In the genomic region with DNA sequence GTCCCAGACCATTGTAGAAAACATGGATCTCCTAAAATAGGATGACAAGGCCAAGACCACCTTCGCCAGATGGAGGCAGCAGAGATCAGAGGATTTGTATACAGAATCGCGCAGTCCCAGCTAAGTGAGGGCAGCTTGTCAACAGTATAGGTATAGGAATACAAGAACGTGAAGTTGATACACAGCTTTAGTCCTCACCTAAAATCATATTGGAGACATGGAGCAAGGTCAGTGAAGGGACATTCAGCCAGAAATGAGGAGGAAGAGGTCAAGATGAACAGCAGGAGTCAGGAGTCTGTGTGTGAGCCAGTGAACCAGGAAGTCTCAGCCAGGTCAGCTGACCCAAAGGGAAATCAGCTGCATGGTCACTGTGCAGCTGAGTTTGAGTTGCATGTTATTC, we compare ENCODE assay signal across 12 cellular contexts.
DNase-seq lines count a peak whose midpoint lies in the region; ATAC-seq and TF ChIP-seq lines count a peak whose summit lies in the region.
"Had no signal": no experiment of that assay in that cellular context is flagged by ENCODE, and none has a peak within 500 bp of the region (broad histone marks: within the 10 kb centered on the region; RNA-seq: fewer than 3 reads in every experiment).

No MANE protein-coding gene starts in this region.

- TF ChIP-seq CTCF in dorsolateral prefrontal cortex (IDR thresholded peaks at IDR 0.05 in 54 of 56, conservative IDR thresholded peaks at IDR 0.05 in 2 of 56; ENCODE audit: low read depth in 1 of 56, partially characterized antibody in 56 of 56): peak in 53 of 56 donors; percentile 16 to 77 (median 49)

- H3K27me3 ChIP-seq in dorsolateral prefrontal cortex: no peaks in the 10 kb centered on the region

- ATAC-seq in stimulated activated memory B cell treated with anti-CD40 and anti-IgM and Interleukin-4, amounts not matched to agents 10 μg/mL and 1 μg/mL and 100 μg/mL, for 72 hours: peak; percentile 54
- ATAC-seq in HG02970 (IDR thresholded peaks at IDR 0.05; ENCODE audit: low FRiP score, unreplicated experiment): no peak
- ATAC-seq in GM18861 (IDR thresholded peaks at IDR 0.05; ENCODE audit: unreplicated experiment): no peak
- ATAC-seq: T-cell had no signal

- no peak overlapping the region for H3K27ac Mint-ChIP-seq in stimulated activated memory B cell treated with anti-CD40 and anti-IgM and Interleukin-4, amounts not matched to agents 10 μg/mL and 1 μg/mL and 100 μg/mL, for 72 hours
- H3K27ac Mint-ChIP-seq: T-cell had no signal

- peak overlapping the region in 8 of 59 donors; percentile 7 to 41 (median 24) for H3K4me3 ChIP-seq in dorsolateral prefrontal cortex
- H3K4me3 ChIP-seq: skin epidermis had no signal

- H3K27ac ChIP-seq in dorsolateral prefrontal cortex: peak overlapping the region in 35 of 59 donors; percentile 2 to 82 (median 50)
- H3K27ac ChIP-seq: skin epidermis had no signal

- DNase-seq in activated CD4-positive, alpha-beta T cell treated with anti-CD3 and anti-CD28 coated beads for 48 hours: peak; percentile 24
- DNase-seq in activated CD4-positive, alpha-beta T cell treated with anti-CD3 and anti-CD28 coated beads, Interleukin-2, amount 50 U/mL, for 1 hour: no peak
- DNase-seq in NCI-H146 (lab: John Stamatoyannopoulos, UW) (peak; percentile 86), dorsolateral prefrontal cortex (peak in 8 of 10 donors; percentile 35 to 80 (median 58)), NCI-H1694 (lab: John Stamatoyannopoulos, UW) (no peak)
- DNase-seq: NCI-H226; stimulated activated naive CD4-positive, alpha-beta T cell treated with Interleukin-2 at 50 U/mL for 16 hours; T-cell had no signal

- intact Hi-C loops in dorsolateral prefrontal cortex (cut with DNase I): loop anchor here in 1 of 2 donors (2.0 to 10.0 kb wide), 5 partner anchors 56 to 567 kb away; a partner anchor contains a TSS

- H3K36me3 Mint-ChIP-seq in stimulated activated memory B cell treated with anti-CD40 and anti-IgM and Interleukin-4, amounts not matched to agents 10 μg/mL and 1 μg/mL and 100 μg/mL, for 72 hours: no peaks in the 10 kb centered on the region
- H3K36me3 Mint-ChIP-seq: T-cell had no signal

- H3K9me3 Mint-ChIP-seq in stimulated activated memory B cell treated with anti-CD40 and anti-IgM and Interleukin-4, amounts not matched to agents 10 μg/mL and 1 μg/mL and 100 μg/mL, for 72 hours: no peaks in the 10 kb centered on the region
- H3K9me3 Mint-ChIP-seq: T-cell had no signal

- no peaks in the 10 kb centered on the region for H3K4me1 Mint-ChIP-seq in stimulated activated memory B cell treated with anti-CD40 and anti-IgM and Interleukin-4, amounts not matched to agents 10 μg/mL and 1 μg/mL and 100 μg/mL, for 72 hours
- H3K4me1 Mint-ChIP-seq: T-cell had no signal

- H3K4me3 Mint-ChIP-seq in stimulated activated memory B cell treated with anti-CD40 and anti-IgM and Interleukin-4, amounts not matched to agents 10 μg/mL and 1 μg/mL and 100 μg/mL, for 72 hours: no peak overlapping the region
- H3K4me3 Mint-ChIP-seq: T-cell had no signal

- peaks cover 33% of the 10 kb centered on the region for H3K27me3 Mint-ChIP-seq in stimulated activated memory B cell treated with anti-CD40 and anti-IgM and Interleukin-4, amounts not matched to agents 10 μg/mL and 1 μg/mL and 100 μg/mL, for 72 hours

Comparison
In these comparisons a context has a peak if more than half of its experiments do, and no peak if none do; other contexts are left out.
1. DNase-seq: peak in activated CD4-positive, alpha-beta T cell treated with anti-CD3 and anti-CD28 coated beads for 48 hours (single experiment), NCI-H146 (single experiment) and dorsolateral prefrontal cortex (8 of 10); none in activated CD4-positive, alpha-beta T cell treated with anti-CD3 and anti-CD28 coated beads, Interleukin-2, amount 50 U/mL, for 1 hour (single experiment) and NCI-H1694 (single experiment).